ENCODE assay signal across 20 cellular contexts in genomic region chr4:123256901-123257300, GRCh38.
A peak's percentile ranks its signal among the peaks of the same experiment; 100 is the strongest.
DNase-seq lines count a peak whose midpoint lies in the region; ATAC-seq and TF ChIP-seq lines count a peak whose summit lies in the region.
"Had no signal": no experiment of that assay in that cellular context is flagged by ENCODE, and none has a peak within 500 bp of the region (broad histone marks: within the 10 kb centered on the region; RNA-seq: fewer than 3 reads in every experiment).

No MANE protein-coding gene starts in this region.

- H2AFZ ChIP-seq in Karpas-422 (ENCODE audit: low read length), result no peak overlapping the region
- H2AFZ ChIP-seq: GM23248 had no signal

- H3K4me3 Mint-ChIP-seq in nephron progenitor cell, result no peak overlapping the region
- H3K4me3 Mint-ChIP-seq: CD4-positive, alpha-beta T cell had no signal

- TF ChIP-seq CTCF in coronary artery (IDR thresholded peaks at IDR 0.05) (no peak), fibroblast of the aortic adventitia (IDR thresholded peaks at IDR 0.05; ENCODE audit: insufficient read depth, low read length) (no peak), nephron progenitor cell (IDR thresholded peaks at IDR 0.05) (no peak), right lobe of liver (IDR thresholded peaks at IDR 0.05) (no peak)

- no peak for TF ChIP-seq POLR2A in right lobe of liver (IDR thresholded peaks at IDR 0.05)

- no peak overlapping the region for H3K4me2 ChIP-seq in Karpas-422 (ENCODE audit: low read depth, low read length, poor library complexity, severe bottlenecking)

- H3K9me3 Mint-ChIP-seq in nephron progenitor cell, result peaks cover 6% of the 10 kb centered on the region
- H3K9me3 Mint-ChIP-seq: CD4-positive, alpha-beta T cell; IgD-negative memory B cell had no signal

- peaks cover 3% of the 10 kb centered on the region for H3K27me3 Mint-ChIP-seq in nephron progenitor cell (ENCODE audit: low read depth, poor library complexity)
- H3K27me3 Mint-ChIP-seq: CD4-positive, alpha-beta T cell; IgD-negative memory B cell had no signal

- peaks cover 16% of the 10 kb centered on the region for H3K36me3 Mint-ChIP-seq in nephron progenitor cell (ENCODE audit: low read depth)

- WGBS in right lobe of liver (ENCODE audit: insufficient coverage, low coverage, low lambda C conversion rate, missing lambda C conversion rate), result 88% methylated on average over 4 of the region's 4 CpGs

- no peak for ATAC-seq in HG02852 (IDR thresholded peaks at IDR 0.05; ENCODE audit: unreplicated experiment)
- ATAC-seq in HG03432 (IDR thresholded peaks at IDR 0.05; ENCODE audit: unreplicated experiment), result no peak
- ATAC-seq in right lobe of liver, result no peak
- ATAC-seq: HepG2 had no signal

- H3K27ac Mint-ChIP-seq in nephron progenitor cell, result peak overlapping the region; percentile 66
- H3K27ac Mint-ChIP-seq: CD4-positive, alpha-beta T cell had no signal

- H3K9ac ChIP-seq in Karpas-422 (ENCODE audit: low read length), result no peak overlapping the region
- H3K9ac ChIP-seq: GM23248 had no signal

- H3K27me3 ChIP-seq in Karpas-422 (ENCODE audit: low read length) (no peaks in the 10 kb centered on the region), right lobe of liver (no peaks in the 10 kb centered on the region)
- H3K27me3 ChIP-seq: BE2C had no signal

- DNase-seq in Karpas-422, result peak; percentile 17
- DNase-seq in coronary artery (ENCODE audit: low spot score), result no peak
- DNase-seq in fibroblast of the aortic adventitia (ENCODE audit: low read depth), result peak; percentile 12
- no peak for DNase-seq in nephron progenitor cell
- DNase-seq in right lobe of liver, result no peak
- no peak for DNase-seq in NCI-H1417 (lab: John Stamatoyannopoulos, UW)
- DNase-seq: ACHN; BE2C; Caco-2; CD4-positive, alpha-beta T cell; DMS79; GF-D8; GM23248; HCEC 1CT; KBM-7 had no signal

- intact Hi-C loops in right lobe of liver (cut with DNase I), result no loop called here

- peaks cover 64% of the 10 kb centered on the region for H3K4me1 Mint-ChIP-seq in nephron progenitor cell
- H3K4me1 Mint-ChIP-seq: IgD-negative memory B cell had no signal

- no peak overlapping the region for H3K4me3 ChIP-seq in Karpas-422 (ENCODE audit: low read length)
- H3K4me3 ChIP-seq in coronary artery, result peak overlapping the region; percentile 8
- no peak overlapping the region for H3K4me3 ChIP-seq in fibroblast of the aortic adventitia (ENCODE audit: low read depth, low read length)
- H3K4me3 ChIP-seq in right lobe of liver, result no peak overlapping the region
- H3K4me3 ChIP-seq: GM23248 had no signal

- H3K9me2 ChIP-seq in Karpas-422 (replicated peaks; ENCODE audit: insufficient read depth, low read length), result no peaks in the 10 kb centered on the region

- H3K79me2 ChIP-seq in Karpas-422 (ENCODE audit: low read length), result no peaks in the 10 kb centered on the region

- H3K36me3 ChIP-seq in Karpas-422 (ENCODE audit: insufficient read depth, low read length) (no peaks in the 10 kb centered on the region), right lobe of liver (peaks cover 0 to 4% (median 0%) of the 10 kb centered on the region in 4 donors)
- H3K36me3 ChIP-seq: BE2C had no signal

- H3K4me1 ChIP-seq in Karpas-422 (ENCODE audit: low read length) (peaks cover 9% of the 10 kb centered on the region), right lobe of liver (no peaks in the 10 kb centered on the region)
- H3K4me1 ChIP-seq: BE2C, Caco-2 had no signal

- H3K27ac ChIP-seq in Karpas-422 (ENCODE audit: low read length) (no peak overlapping the region), coronary artery (no peak overlapping the region), right lobe of liver (no peak overlapping the region)
- H3K27ac ChIP-seq: C4-2B, GM23248 had no signal

- no peaks in the 10 kb centered on the region for H4K20me1 ChIP-seq in Karpas-422 (ENCODE audit: insufficient read depth, low read depth, low read length)

- no peaks in the 10 kb centered on the region for H3K9me3 ChIP-seq in Karpas-422 (ENCODE audit: low read length)
- no peaks in the 10 kb centered on the region for H3K9me3 ChIP-seq in right lobe of liver
- H3K9me3 ChIP-seq: BE2C, Caco-2 had no signal

Comparison
In these comparisons a context has a peak if more than half of its experiments do, and no peak if none do; other contexts are left out.
1. DNase-seq: peak in Karpas-422 (single experiment) and fibroblast of the aortic adventitia (single experiment); none in coronary artery (single experiment), nephron progenitor cell (single experiment), right lobe of liver (0 of 3) and NCI-H1417 (0 of 3).